27 cellular contexts compared by ENCODE assay signal in the genomic region with DNA sequence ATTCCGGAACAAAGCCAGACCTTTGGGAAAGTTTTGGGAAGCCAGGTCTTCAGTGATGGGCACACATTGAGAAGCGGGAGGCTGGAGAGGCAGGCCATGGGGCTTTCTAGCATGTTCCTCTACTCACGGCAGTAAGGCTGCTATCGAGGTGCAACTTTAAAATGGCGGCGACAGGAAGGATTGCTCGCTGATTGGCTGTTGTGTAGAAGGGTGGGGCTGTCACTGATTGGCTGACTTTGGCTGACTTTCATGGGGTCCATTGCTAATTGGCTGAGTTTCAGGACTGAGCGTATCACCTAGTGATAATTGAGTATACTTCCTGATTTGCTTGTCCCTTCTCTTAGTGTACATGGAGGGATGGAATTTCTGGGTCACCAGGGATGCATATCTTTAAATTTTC. TPM values are rescaled to one million over a fixed set of nuclear protein-coding genes. Genes with fewer than 3 reads are reported as not detected.
"Had no signal": no experiment of that assay in that cellular context is flagged by ENCODE, and none has a peak within 500 bp of the region (broad histone marks: within the 10 kb centered on the region; RNA-seq: fewer than 3 reads in every experiment).

No MANE protein-coding gene starts in this region.

- ATAC-seq: activated CD4-positive, alpha-beta T cell treated with anti-CD3 and anti-CD28 coated beads for 36 hours; activated CD4-positive, CD25-positive, alpha-beta regulatory T cell treated with anti-CD3 and anti-CD28 coated beads, Interleukin-2, amount 50 U/mL, for 24 hours; activated CD8-positive, alpha-beta T cell treated with anti-CD3 and anti-CD28 coated beads, Interleukin-2, amount 10 ng/mL, durations not matched to agents 7 days and 5 days; body of pancreas; WTC11 had no signal

- H3K27me3 ChIP-seq: body of pancreas had no signal

- H3K4me3 ChIP-seq: body of pancreas, breast epithelium, PC-9 had no signal

- H3K9me3 ChIP-seq: body of pancreas, breast epithelium had no signal

- H3K36me3 ChIP-seq: breast epithelium had no signal

- H2AFZ ChIP-seq: PC-9 had no signal

- H3K4me1 ChIP-seq: breast epithelium had no signal

- H3K4me2 ChIP-seq: PC-9 had no signal

- H3K27ac ChIP-seq: body of pancreas, breast epithelium, PC-9 had no signal

- DNase-seq: activated CD4-positive, alpha-beta T cell treated with anti-CD3 and anti-CD28 coated beads for 36 hours; activated CD4-positive, alpha-beta T cell treated with anti-CD3 and anti-CD28 coated beads, Interleukin-2, amount 10 ng/mL, durations not matched to agents 7 days and 5 days; activated CD4-positive, alpha-beta T cell treated with anti-CD3 and anti-CD28 coated beads, Interleukin-2, amount 50 U/mL, for 48 hours; activated CD8-positive, alpha-beta T cell treated with anti-CD3 and anti-CD28 coated beads, Interleukin-2, amount 10 ng/mL, durations not matched to agents 7 days and 5 days; activated gamma-delta T cell; activated naive CD4-positive, alpha-beta T cell treated with Interleukin-2 at 50 U/mL for 16 hours; activated naive CD8-positive, alpha-beta T cell treated with anti-CD3 and anti-CD28 coated beads, Interleukin-2, amount 10 ng/mL, durations not matched to agents 7 days and 5 days; activated T-cell treated with anti-CD3 and anti-CD28 coated beads, Interleukin-2, amount 50 U/mL, for 24 hours; body of pancreas; NCI-H1092; NCI-H146; NCI-H187 treated with DMSO at 0.1 percent for 48 hours; NCI-H2081; NCI-H226; NCI-H446 treated with DMSO at 0.1 percent for 48 hours; NCI-H526; NCI-H748 treated with DMSO at 0.1 percent for 48 hours; NK-92 treated with Interleukin-12 subunit alpha and Interleukin-12 subunit beta, amount 100 ng/mL, for 24 hours; PC-9; Right ventricle myocardium superior had no signal

RNA-seq across cellular contexts. Expression of gene GLOD5, which starts 19.7 kb away (rescaled TPM):
- total RNA-seq: activated CD4-positive, alpha-beta T cell treated with anti-CD3 and anti-CD28 coated beads for 36 hours; activated CD4-positive, alpha-beta T cell treated with anti-CD3 and anti-CD28 coated beads, Interleukin-2, amount 10 ng/mL, durations not matched to agents 7 days and 5 days; activated CD8-positive, alpha-beta T cell treated with anti-CD3 and anti-CD28 coated beads, Interleukin-2, amount 10 ng/mL, durations not matched to agents 7 days and 5 days; activated naive CD8-positive, alpha-beta T cell treated with anti-CD3 and anti-CD28 coated beads, Interleukin-2, amount 10 ng/mL, durations not matched to agents 7 days and 5 days; activated T-helper 2 cell treated with anti-CD3 and anti-CD28 coated beads, Interferon-gamma antibody, Interleukin-2, Interleukin-4, amounts not matched to agents 10 μg/mL and 5 μg/mL and 100 μg/mL, durations not matched to agents 14 hours and 24 hours and 36 hours; astrocyte; body of pancreas; cardiac septum; M059J; PC-9; Right ventricle myocardium superior; WTC11 had no signal

RNA-seq across cellular contexts. Expression of gene GATA1, which starts 44.6 kb away (rescaled TPM):
- total RNA-seq: activated CD4-positive, alpha-beta T cell treated with anti-CD3 and anti-CD28 coated beads for 36 hours; activated CD4-positive, alpha-beta T cell treated with anti-CD3 and anti-CD28 coated beads, Interleukin-2, amount 10 ng/mL, durations not matched to agents 7 days and 5 days; activated CD8-positive, alpha-beta T cell treated with anti-CD3 and anti-CD28 coated beads, Interleukin-2, amount 10 ng/mL, durations not matched to agents 7 days and 5 days; activated naive CD8-positive, alpha-beta T cell treated with anti-CD3 and anti-CD28 coated beads, Interleukin-2, amount 10 ng/mL, durations not matched to agents 7 days and 5 days; activated T-helper 2 cell treated with anti-CD3 and anti-CD28 coated beads, Interferon-gamma antibody, Interleukin-2, Interleukin-4, amounts not matched to agents 10 μg/mL and 5 μg/mL and 100 μg/mL, durations not matched to agents 14 hours and 24 hours and 36 hours; astrocyte; body of pancreas; breast epithelium; cardiac septum; M059J; PC-9 had no signal

RNA-seq across cellular contexts. Expression of gene WAS, which starts 58.2 kb away (rescaled TPM):
- total RNA-seq: M059J had no signal
